In the genomic region with DNA sequence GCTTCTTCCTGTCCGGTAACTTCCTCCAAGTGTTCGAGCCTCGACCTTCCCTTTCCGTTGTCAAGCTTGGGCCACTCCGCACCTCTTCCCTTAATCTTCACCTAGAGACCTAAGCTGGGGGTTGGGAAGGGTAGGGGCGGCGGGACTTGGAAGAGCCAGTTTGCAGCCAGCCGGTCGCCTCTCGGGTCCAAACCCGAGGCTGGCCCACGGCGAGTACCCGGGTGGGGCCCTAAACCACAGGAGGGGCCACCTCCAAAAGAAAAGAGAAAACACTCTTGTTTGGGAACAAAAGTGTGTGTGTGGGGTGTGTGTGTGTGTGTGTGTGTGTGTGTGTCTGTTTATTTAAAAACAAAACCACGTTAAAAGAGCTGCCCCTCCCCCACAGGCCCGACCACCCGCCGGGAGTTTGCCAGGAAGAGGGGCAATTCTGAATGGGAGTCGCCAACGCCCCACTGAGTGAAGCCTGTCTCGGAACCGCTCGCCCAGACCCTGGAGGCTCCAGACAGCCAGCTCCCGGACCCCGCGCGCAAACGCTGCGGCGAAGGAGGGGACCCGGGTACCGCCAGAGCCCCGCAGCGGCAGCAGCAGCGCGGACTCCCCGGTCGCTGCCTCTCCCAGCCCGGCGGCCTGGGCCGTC, we compare ENCODE assay signal across 8 cellular contexts. TPM values are rescaled to one million over a fixed set of nuclear protein-coding genes. Genes with fewer than 3 reads are reported as not detected.
DNase-seq lines count a peak whose midpoint lies in the region; ATAC-seq and TF ChIP-seq lines count a peak whose summit lies in the region.

No MANE protein-coding gene starts in this region.

- H3K9me3 ChIP-seq in psoas muscle, result no peaks in the 10 kb centered on the region

- WGBS in psoas muscle, 3 donors, result 9 to 13% (median 10%) methylated on average over 37 to 41 of the region's 41 CpGs

- H3K4me1 ChIP-seq in foreskin keratinocyte (peaks cover 7% of the 10 kb centered on the region), psoas muscle (peaks cover 19% of the 10 kb centered on the region)

- H3K27me3 ChIP-seq in foreskin keratinocyte (no peaks in the 10 kb centered on the region), psoas muscle (ENCODE audit: insufficient read depth in 3 of 3, low read length in 2 of 3) (no peaks in the 10 kb centered on the region)

- DNase-seq in foreskin keratinocyte (no peak), psoas muscle (peak in 1 of 2 donors; percentile 61), DMS114 treated with DMSO at 0.1 percent for 48 hours (lab: John Stamatoyannopoulos, UW; ENCODE audit: unreplicated experiment) (no peak), mucosa of gallbladder (ENCODE audit: low spot score) (no peak)
- no peak for DNase-seq in activated CD4-positive, CD25-positive, alpha-beta regulatory T cell treated with anti-CD3 and anti-CD28 coated beads, Interleukin-2, amount 50 U/mL, for 72 hours

- ATAC-seq in SK-N-SH treated with all-trans-retinoic acid at 6 μM for 48 hours, result no peak
- ATAC-seq in foreskin keratinocyte, result no peak
- ATAC-seq in psoas muscle, result no peak
- no peak for ATAC-seq in GM21390 (IDR thresholded peaks at IDR 0.05; ENCODE audit: unreplicated experiment)

- intact Hi-C loops in psoas muscle (cut with DNase I), result loop anchor here in 1 of 2 donors (5.0 kb wide), 1 partner anchor 91 kb away; no protein-coding TSS in a partner anchor

- peak overlapping the region; percentile 84 for H3K27ac ChIP-seq in foreskin keratinocyte
- H3K27ac ChIP-seq in psoas muscle, result peak overlapping the region; percentile 99

- TF ChIP-seq CTCF in foreskin keratinocyte (conservative IDR thresholded peaks at IDR 0.05), result peak; percentile 17
- no peak for TF ChIP-seq CTCF in psoas muscle (IDR thresholded peaks at IDR 0.05)

- H3K4me3 ChIP-seq in GM08714 (ENCODE audit: low read length) (peak overlapping the region; percentile 60; the same call in 1 of the 2 replicates), psoas muscle (peak overlapping the region; percentile 98)

- peaks cover 0 to 14% of the 10 kb centered on the region in 2 donors for H3K36me3 ChIP-seq in psoas muscle (ENCODE audit: insufficient read depth in 1 of 2, low read depth in 1 of 2)

TF ChIP-seq in SK-N-SH treated with all-trans-retinoic acid at 6 μM for 48 hours, 23 proteins besides CTCF, POLR2A, EP300 and RAD21:
- TF ChIP-seq ESRRG (CRISPR knock-in tag; IDR thresholded peaks at IDR 0.05) (no peak), TSHZ2 (CRISPR knock-in tag; IDR thresholded peaks at IDR 0.05) (peak; percentile 78), GLIS3 (CRISPR knock-in tag; IDR thresholded peaks at IDR 0.05) (no peak; the same call in 1 of the 2 replicates), RARB (CRISPR knock-in tag; IDR thresholded peaks at IDR 0.05) (no peak), ZNF70 (CRISPR knock-in tag; IDR thresholded peaks at IDR 0.05) (no peak)

RNA-seq across cellular contexts. Expression of gene RHOB, which starts 0.5 kb away (rescaled TPM):
- total RNA-seq in foreskin keratinocyte (46.8 and 64.3 TPM in 2 replicates), psoas muscle (100 to 1,000 TPM; 111 to 370 (median 154) TPM), mucosa of gallbladder (445 TPM)
- polyA plus RNA-seq in foreskin keratinocyte (31.0 and 40.3 TPM in 2 replicates), psoas muscle (100 to 1,000 TPM; 120 to 669 (median 345) TPM)
